8 cellular contexts compared by ENCODE assay signal in genomic region chr10:100997364-100998182, GRCh38. TPM values are rescaled to one million over a fixed set of nuclear protein-coding genes. Genes with fewer than 3 reads are reported as not detected.
DNase-seq lines count a peak whose midpoint lies in the region; ATAC-seq and TF ChIP-seq lines count a peak whose summit lies in the region.

No MANE protein-coding gene starts in this region.

- H3K36me3 ChIP-seq in ACC112 (ENCODE audit: insufficient read depth, low read length) (no peaks in the 10 kb centered on the region), Panc1 (ENCODE audit: control insufficient read depth, insufficient read depth, low read length) (peaks cover 7% of the 10 kb centered on the region; the same call in 1 of the 2 replicates), stomach (peaks cover 13 to 18% (median 15%) of the 10 kb centered on the region in 4 donors)

- intact Hi-C loops in Panc1 (cut with micrococcal nuclease; ENCODE audit: unreplicated experiment) = no loop called here
- intact Hi-C loops in activated T-helper 2 cell treated with anti-CD3 and anti-CD28 coated beads, Interferon-gamma antibody, Interleukin-2, Interleukin-4, amounts not matched to agents 10 μg/mL and 5 μg/mL and 100 μg/mL, durations not matched to agents 14 hours and 24 hours and 36 hours (cut with micrococcal nuclease) = loop anchor here (1.0 to 5.0 kb wide), 5 partner anchors 10 to 460 kb away; partner anchors contain the start of genes HIF1AN, MRPL43, SLF2 and TWNK
- intact Hi-C loops in stomach (cut with DNase I; ENCODE audit: low total_unique reads) = no loop called here

- H3K27me3 ChIP-seq in ACC112 (ENCODE audit: insufficient read depth, low read length) = no peaks in the 10 kb centered on the region
- H3K27me3 ChIP-seq in Panc1 (ENCODE audit: control insufficient read depth, insufficient read depth, low read length) = no peaks in the 10 kb centered on the region
- no peaks in the 10 kb centered on the region for H3K27me3 ChIP-seq in stomach

- DNase-seq in GM13977 (ENCODE audit: low spot score) = peak; percentile 90
- peak; percentile 84 for DNase-seq in HPDE6-E6E7 (ENCODE audit: extremely low spot score)
- no peak for DNase-seq in Panc1 (ENCODE audit: low read depth, low spot score)
- DNase-seq in activated T-helper 2 cell treated with anti-CD3 and anti-CD28 coated beads, Interferon-gamma antibody, Interleukin-2, Interleukin-4, amounts not matched to agents 10 μg/mL and 5 μg/mL and 100 μg/mL, durations not matched to agents 14 hours and 24 hours and 36 hours (ENCODE audit: low spot score) = peak; percentile 68
- peak; percentile 69 for DNase-seq in fibroblast of peridontal ligament (ENCODE audit: extremely low read depth)
- peak; percentile 84 for DNase-seq in stomach

- H3K27ac ChIP-seq in ACC112 (ENCODE audit: low read depth, low read length) = peak overlapping the region; percentile 76
- peak overlapping the region; percentile 96 for H3K27ac ChIP-seq in Panc1 (ENCODE audit: low read length)
- peak overlapping the region; percentile 97 to 100 (median 100) for H3K27ac ChIP-seq in stomach

- peak; percentile 82 for TF ChIP-seq CTCF in GM13977 (IDR thresholded peaks at IDR 0.05; ENCODE audit: extremely low read depth, insufficient read depth, missing control alignments)
- TF ChIP-seq CTCF in Panc1 (IDR thresholded peaks at IDR 0.05) = peak; percentile 99
- peak; percentile 80 to 92 (median 90) for TF ChIP-seq CTCF in nephron (IDR thresholded peaks at IDR 0.05; ENCODE audit: unreplicated experiment in 3 of 3)
- TF ChIP-seq CTCF in stomach (IDR thresholded peaks at IDR 0.05) = peak in 5 of 7 experiments; percentile 84 to 92 (median 87)

- TF ChIP-seq EP300 in stomach (IDR thresholded peaks at IDR 0.05) = no peak

- no peaks in the 10 kb centered on the region for H3K9me3 Mint-ChIP-seq in activated T-helper 2 cell treated with anti-CD3 and anti-CD28 coated beads, Interferon-gamma antibody, Interleukin-2, Interleukin-4, amounts not matched to agents 10 μg/mL and 5 μg/mL and 100 μg/mL, durations not matched to agents 14 hours and 24 hours and 36 hours
- H3K9me3 Mint-ChIP-seq in nephron = no peaks in the 10 kb centered on the region

- H3K27ac Mint-ChIP-seq in activated T-helper 2 cell treated with anti-CD3 and anti-CD28 coated beads, Interferon-gamma antibody, Interleukin-2, Interleukin-4, amounts not matched to agents 10 μg/mL and 5 μg/mL and 100 μg/mL, durations not matched to agents 14 hours and 24 hours and 36 hours = peak overlapping the region; percentile 89
- H3K27ac Mint-ChIP-seq in nephron = peak overlapping the region; percentile 98 to 99 (median 99)

- 0 to 1% (median 1%) methylated on average over 24 to 66 of the region's 66 CpGs for WGBS in stomach, 5 donors

- peak overlapping the region; percentile 88 for H3K4me3 ChIP-seq in ACC112 (ENCODE audit: low read depth, low read length)
- H3K4me3 ChIP-seq in Panc1 (ENCODE audit: low read depth in 2 of 2, low read length in 2 of 2) = peak overlapping the region; percentile 74 to 87
- peak overlapping the region; percentile 68 to 89 (median 88) for H3K4me3 ChIP-seq in stomach

- ATAC-seq in Panc1 = peak; percentile 73

- peak overlapping the region; percentile 90 for H3K4me3 Mint-ChIP-seq in activated T-helper 2 cell treated with anti-CD3 and anti-CD28 coated beads, Interferon-gamma antibody, Interleukin-2, Interleukin-4, amounts not matched to agents 10 μg/mL and 5 μg/mL and 100 μg/mL, durations not matched to agents 14 hours and 24 hours and 36 hours (ENCODE audit: low read depth)
- peak overlapping the region; percentile 85 to 96 (median 95) for H3K4me3 Mint-ChIP-seq in nephron

- BruUV-seq in Panc1 (replicated peaks; lab: Mats Ljungman, UMichigan) = no TSS peak

- H3K4me1 ChIP-seq in ACC112 (ENCODE audit: control insufficient read depth, insufficient read depth, low read length, unreplicated experiment) (peaks cover 26% of the 10 kb centered on the region), Panc1 (ENCODE audit: control insufficient read depth, insufficient read depth, low read length) (peaks cover 40% of the 10 kb centered on the region), stomach (peaks cover 44 to 59% (median 49%) of the 10 kb centered on the region in 4 donors)

- H3K4me1 Mint-ChIP-seq in activated T-helper 2 cell treated with anti-CD3 and anti-CD28 coated beads, Interferon-gamma antibody, Interleukin-2, Interleukin-4, amounts not matched to agents 10 μg/mL and 5 μg/mL and 100 μg/mL, durations not matched to agents 14 hours and 24 hours and 36 hours (ENCODE audit: low read depth) = peaks cover 18% of the 10 kb centered on the region
- H3K4me1 Mint-ChIP-seq in nephron = peaks cover 37% of the 10 kb centered on the region

- peaks cover 28% of the 10 kb centered on the region for H3K36me3 Mint-ChIP-seq in activated T-helper 2 cell treated with anti-CD3 and anti-CD28 coated beads, Interferon-gamma antibody, Interleukin-2, Interleukin-4, amounts not matched to agents 10 μg/mL and 5 μg/mL and 100 μg/mL, durations not matched to agents 14 hours and 24 hours and 36 hours (ENCODE audit: low read depth)
- H3K36me3 Mint-ChIP-seq in nephron (ENCODE audit: low read depth) = peaks cover 9% of the 10 kb centered on the region

- CTCF ChIA-PET in Panc1 (lab: Charles Lee) = interaction anchor here (0.8 to 1.8 kb wide), 8 partner anchors 9 to 52 kb away, joined by 3 to 11 read pairs (median 4); partner anchors contain the start of gene SEMA4G

- in situ Hi-C loops in GM13977 (cut with MboI; ENCODE audit: low pct_unique_long_range_greater_than_20kb, low sequenced_read_pairs, unreplicated experiment) = no loop called here
- in situ Hi-C loops in Panc1 (cut with HindIII; ENCODE audit: low pct_unique_long_range_greater_than_20kb, low sequenced_read_pairs) = no loop called here

- no peak for TF ChIP-seq POLR2A in stomach (IDR thresholded peaks at IDR 0.05)

- peaks cover 29% of the 10 kb centered on the region for H3K79me2 ChIP-seq in ACC112 (ENCODE audit: control insufficient read depth, insufficient read depth, low read length, unreplicated experiment)

- peaks cover 3% of the 10 kb centered on the region for H3K27me3 Mint-ChIP-seq in activated T-helper 2 cell treated with anti-CD3 and anti-CD28 coated beads, Interferon-gamma antibody, Interleukin-2, Interleukin-4, amounts not matched to agents 10 μg/mL and 5 μg/mL and 100 μg/mL, durations not matched to agents 14 hours and 24 hours and 36 hours (ENCODE audit: low read depth)
- H3K27me3 Mint-ChIP-seq in nephron (ENCODE audit: low read depth) = no peaks in the 10 kb centered on the region

- H3K9me3 ChIP-seq in Panc1 (ENCODE audit: control insufficient read depth, insufficient read depth, low read depth, low read length) (no peaks in the 10 kb centered on the region), stomach (no peaks in the 10 kb centered on the region)

- H2AFZ ChIP-seq in ACC112 (ENCODE audit: low read length, unreplicated experiment) = peak overlapping the region; percentile 27

- POLR2A ChIA-PET in Panc1 (lab: Charles Lee) = interaction anchor here (0.5 to 1.1 kb wide), 5 partner anchors 17 to 254 kb away, joined by 3 to 14 read pairs (median 5); partner anchors contain the start of gene KAZALD1

RNA-seq across cellular contexts. Expression of gene LZTS2, which starts 2.0 kb away (rescaled TPM):
- total RNA-seq in Panc1 (2021; ENCODE audit: unreplicated experiment) (65.5 TPM), stomach (10 to 100 TPM; 41.2 to 70.7 (median 52.5) TPM)
- 97.7 TPM for polyA plus RNA-seq in Panc1 (2012; ENCODE audit: insufficient read length)
- 19.2 and 22.2 TPM in 2 replicates for total RNA-seq in activated T-helper 2 cell treated with anti-CD3 and anti-CD28 coated beads, Interferon-gamma antibody, Interleukin-2, Interleukin-4, amounts not matched to agents 10 μg/mL and 5 μg/mL and 100 μg/mL, durations not matched to agents 14 hours and 24 hours and 36 hours
- 10 to 100 TPM; 34.7 to 58.2 (median 39.1) TPM for polyA plus RNA-seq in stomach

RNA-seq across cellular contexts. Expression of gene TWNK, which starts 10.2 kb away (rescaled TPM):
- total RNA-seq in Panc1 (2021; ENCODE audit: unreplicated experiment) (30.5 TPM), stomach (10 to 100 TPM in 2 of 5 donors, 1 to 10 TPM in 2, not detected in 1; 4.2 to 30.8 (median 18.0) TPM)
- polyA plus RNA-seq in Panc1 (2012; ENCODE audit: insufficient read length) = 25.0 TPM
- 25.9 and 27.2 TPM in 2 replicates for total RNA-seq in activated T-helper 2 cell treated with anti-CD3 and anti-CD28 coated beads, Interferon-gamma antibody, Interleukin-2, Interleukin-4, amounts not matched to agents 10 μg/mL and 5 μg/mL and 100 μg/mL, durations not matched to agents 14 hours and 24 hours and 36 hours
- polyA plus RNA-seq in stomach = 1 to 10 TPM; 2.3 to 4.8 (median 4.7) TPM

RNA-seq across cellular contexts. Expression of gene MRPL43, which starts 10.3 kb away (rescaled TPM):
- total RNA-seq in Panc1 (2021; ENCODE audit: unreplicated experiment) (108 TPM), stomach (100 to 1,000 TPM in 1 of 5 donors, 10 to 100 TPM in 4; 29.9 to 243 (median 93.3) TPM)
- polyA plus RNA-seq in Panc1 (2012; ENCODE audit: insufficient read length) = 196 TPM
- total RNA-seq in activated T-helper 2 cell treated with anti-CD3 and anti-CD28 coated beads, Interferon-gamma antibody, Interleukin-2, Interleukin-4, amounts not matched to agents 10 μg/mL and 5 μg/mL and 100 μg/mL, durations not matched to agents 14 hours and 24 hours and 36 hours = 62.7 TPM in 2 replicates
- polyA plus RNA-seq in stomach = 100 to 1,000 TPM in 1 of 3 donors, 10 to 100 TPM in 2; 91.2 to 131 (median 98.6) TPM

RNA-seq across cellular contexts. Expression of gene SEMA4G, which starts 28.3 kb away (rescaled TPM):
- 4.7 TPM for total RNA-seq in Panc1 (2021; ENCODE audit: unreplicated experiment)
- 13.1 TPM for polyA plus RNA-seq in Panc1 (2012; ENCODE audit: insufficient read length)
- 1.3 and 1.6 TPM in 2 replicates for total RNA-seq in activated T-helper 2 cell treated with anti-CD3 and anti-CD28 coated beads, Interferon-gamma antibody, Interleukin-2, Interleukin-4, amounts not matched to agents 10 μg/mL and 5 μg/mL and 100 μg/mL, durations not matched to agents 14 hours and 24 hours and 36 hours
- 10 to 100 TPM in 3 of 5 donors, 1 to 10 TPM in 2; 7.6 to 96.3 (median 25.5) TPM for total RNA-seq in stomach
- polyA plus RNA-seq in stomach = 1 to 10 TPM; 5.1 to 6.2 (median 6.1) TPM

RNA-seq across cellular contexts. Expression of gene PDZD7, which starts 33.4 kb away (rescaled TPM):
- 1.8 TPM for total RNA-seq in Panc1 (2021; ENCODE audit: unreplicated experiment)
- 2.0 TPM for polyA plus RNA-seq in Panc1 (2012; ENCODE audit: insufficient read length)
- total RNA-seq in activated T-helper 2 cell treated with anti-CD3 and anti-CD28 coated beads, Interferon-gamma antibody, Interleukin-2, Interleukin-4, amounts not matched to agents 10 μg/mL and 5 μg/mL and 100 μg/mL, durations not matched to agents 14 hours and 24 hours and 36 hours = 0.53 and 0.64 TPM in 2 replicates
- 1 to 10 TPM in 1 of 5 donors, not detected in 4; 2.4 TPM for total RNA-seq in stomach
- under 1 TPM; 0.20 to 0.76 (median 0.75) TPM for polyA plus RNA-seq in stomach
